8 cellular contexts compared by ENCODE assay signal in genomic region chr7:31782411-31782991, GRCh38.
DNase-seq lines count a peak whose midpoint lies in the region; ATAC-seq, FAIRE-seq and TF ChIP-seq lines count a peak whose summit lies in the region.

No MANE protein-coding gene starts in this region.

- no peak for TF ChIP-seq EP300 in upper lobe of left lung (IDR thresholded peaks at IDR 0.05)

- WGBS in upper lobe of left lung, 2 donors, result 47 to 51% methylated on average over 7 of the region's 7 CpGs

- H3K9ac ChIP-seq in DND-41 (ENCODE audit: low read depth, low read length) (no peak overlapping the region), keratinocyte (ENCODE audit: control insufficient read depth, extremely low read depth, insufficient read depth, low read length) (no peak overlapping the region)

- H3K4me3 ChIP-seq in DND-41 (ENCODE audit: low read depth in 1 of 2, low read length in 2 of 2) (no peak overlapping the region), keratinocyte (ENCODE audit: control insufficient read depth in 2 of 3, extremely low read depth in 1 of 3, insufficient read depth in 2 of 3, low read depth in 1 of 3, low read length in 3 of 3) (no peak overlapping the region), upper lobe of left lung (no peak overlapping the region)

- H3K4me2 ChIP-seq in DND-41 (ENCODE audit: insufficient read depth, low read length), result no peak overlapping the region
- no peak overlapping the region for H3K4me2 ChIP-seq in keratinocyte (ENCODE audit: control insufficient read depth, extremely low read depth, insufficient read depth, low read depth, low read length)

- H3K36me3 Mint-ChIP-seq in brain, result no peaks in the 10 kb centered on the region

- H3K4me3 Mint-ChIP-seq in brain, result no peak overlapping the region

- H2AFZ ChIP-seq in DND-41 (ENCODE audit: low read depth, low read length), result no peak overlapping the region
- H2AFZ ChIP-seq in keratinocyte (ENCODE audit: control insufficient read depth, low read length), result no peak overlapping the region

- dilution Hi-C loops in keratinocyte (cut with MboI; ENCODE audit: extremely low pct_ligation_motif_present, low sequenced_read_pairs), result no loop called here

- H3K27me3 ChIP-seq in DND-41 (ENCODE audit: insufficient read depth, low read length, poor library complexity) (no peaks in the 10 kb centered on the region), keratinocyte (ENCODE audit: control insufficient read depth, extremely low read depth, insufficient read depth, low read length) (no peaks in the 10 kb centered on the region), upper lobe of left lung (no peaks in the 10 kb centered on the region)

- H3K9me1 ChIP-seq in keratinocyte (ENCODE audit: control insufficient read depth, extremely low read depth, insufficient read depth, low read length), result no peaks in the 10 kb centered on the region

- no peaks in the 10 kb centered on the region for H3K9me3 Mint-ChIP-seq in brain

- H4K20me1 ChIP-seq in DND-41 (ENCODE audit: insufficient read depth, low read length) (no peaks in the 10 kb centered on the region), keratinocyte (ENCODE audit: control insufficient read depth, extremely low read depth, insufficient read depth, low read length) (no peaks in the 10 kb centered on the region)

- peak; percentile 76 for TF ChIP-seq CTCF in DND-41 (IDR thresholded peaks at IDR 0.05; ENCODE audit: borderline replicate concordance, extremely low read depth, low read length, poor library complexity, severe bottlenecking)
- TF ChIP-seq CTCF in brain (conservative IDR thresholded peaks at IDR 0.05), result peak; percentile 60 to 78
- TF ChIP-seq CTCF in keratinocyte (optimal IDR thresholded peaks at IDR 0.05 in 1 of 3, IDR thresholded peaks at IDR 0.05 in 1 of 3, conservative IDR thresholded peaks at IDR 0.05 in 1 of 3; ENCODE audit: extremely low read depth in 1 of 3, insufficient read depth in 2 of 3, low read length in 3 of 3), result peak; percentile 73 to 76 (median 73)
- peak; percentile 60 to 73 (median 68) for TF ChIP-seq CTCF in upper lobe of left lung (IDR thresholded peaks at IDR 0.05)

- H3K27me3 Mint-ChIP-seq in brain, result no peaks in the 10 kb centered on the region

- H3K9me3 ChIP-seq in DND-41 (ENCODE audit: insufficient read depth, low read length, severe bottlenecking) (no peaks in the 10 kb centered on the region), keratinocyte (ENCODE audit: control insufficient read depth, low read depth, low read length) (no peaks in the 10 kb centered on the region), upper lobe of left lung (no peaks in the 10 kb centered on the region)

- H3K79me2 ChIP-seq in DND-41 (ENCODE audit: insufficient read depth, low read length) (no peaks in the 10 kb centered on the region), keratinocyte (ENCODE audit: control insufficient read depth, insufficient read depth, low read length) (no peaks in the 10 kb centered on the region)

- no peak for TF ChIP-seq POLR2A in upper lobe of left lung (IDR thresholded peaks at IDR 0.05)

- ATAC-seq in DND-41 (ENCODE audit: insufficient read depth, low read depth) (peak; percentile 84), GM19452 (IDR thresholded peaks at IDR 0.05; ENCODE audit: unreplicated experiment) (peak; percentile 93), HG03460 (IDR thresholded peaks at IDR 0.05; ENCODE audit: unreplicated experiment) (peak; percentile 88), upper lobe of left lung (ENCODE audit: low FRiP score in 2 of 2) (peak; percentile 74 to 81)

- H3K36me3 ChIP-seq in DND-41 (ENCODE audit: insufficient read depth, low read length), result no peaks in the 10 kb centered on the region
- no peaks in the 10 kb centered on the region for H3K36me3 ChIP-seq in keratinocyte (ENCODE audit: control insufficient read depth in 2 of 2, extremely low read depth in 1 of 2, insufficient read depth in 2 of 2, low read length in 2 of 2)
- H3K36me3 ChIP-seq in upper lobe of left lung, result no peaks in the 10 kb centered on the region

- H3K4me1 ChIP-seq in DND-41 (ENCODE audit: insufficient read depth, low read length) (no peaks in the 10 kb centered on the region), keratinocyte (ENCODE audit: control insufficient read depth, extremely low read depth, insufficient read depth, low read length) (peaks cover 2% of the 10 kb centered on the region), upper lobe of left lung (no peaks in the 10 kb centered on the region)

- peaks cover 5% of the 10 kb centered on the region for H3K4me1 Mint-ChIP-seq in brain

- H3K27ac ChIP-seq in DND-41 (ENCODE audit: low read length), result no peak overlapping the region
- no peak overlapping the region for H3K27ac ChIP-seq in keratinocyte (ENCODE audit: control insufficient read depth, insufficient read depth, low read length)
- H3K27ac ChIP-seq in upper lobe of left lung, result no peak overlapping the region

- H3K27ac Mint-ChIP-seq in brain, result no peak overlapping the region

- DNase-seq in DND-41, result peak; percentile 17
- peak; percentile 55 to 85 for DNase-seq in NCI-H526 (lab: John Stamatoyannopoulos, UW)
- DNase-seq in keratinocyte (ENCODE audit: low read depth, low spot score), result peak; percentile 21
- DNase-seq in upper lobe of left lung, result no peak
- DNase-seq in activated CD8-positive, alpha-beta memory T cell treated with anti-CD3 and anti-CD28 coated beads for 24 hours, result no peak

- peak; percentile 82 for FAIRE-seq in keratinocyte (lab: Jason Lieb, UNC)

Comparison
In these comparisons a context has a peak if more than half of its experiments do, and no peak if none do; other contexts are left out.
1. DNase-seq: peak in DND-41 (single experiment), NCI-H526 (2 of 2) and keratinocyte (single experiment); none in upper lobe of left lung (0 of 2) and activated CD8-positive, alpha-beta memory T cell treated with anti-CD3 and anti-CD28 coated beads for 24 hours (single experiment).
2. Peak in every context shown above with its lines, with median percentiles within 50 percentile points of each other: ATAC-seq and CTCF ChIP-seq.